ENCODE assay signal across 2 cellular contexts in genomic region chr9:38103340-38103739, GRCh38.
A peak's percentile ranks its signal among the peaks of the same experiment; 100 is the strongest.
TF ChIP-seq lines count a peak whose summit lies in the region.

No MANE protein-coding gene starts in this region.

TF ChIP-seq in HEK293, 187 proteins besides CTCF, POLR2A, EP300 and RAD21:
- TF ChIP-seq ZNF146 (tag by site-specific recombination; IDR thresholded peaks at IDR 0.05): peak; percentile 88
- TF ChIP-seq ZNF664 (tag by site-specific recombination; IDR thresholded peaks at IDR 0.05): no peak

TF ChIP-seq in K562, 482 proteins besides CTCF, POLR2A, EP300 and RAD21:
- TF ChIP-seq ZBTB49 (CRISPR knock-in tag; IDR thresholded peaks at IDR 0.05; ENCODE audit: borderline replicate concordance): no peak
- no peak for TF ChIP-seq ZNF644 (tag; IDR thresholded peaks at IDR 0.05; ENCODE audit: low read depth)
- peak; percentile 87 for TF ChIP-seq ZNF146 (CRISPR knock-in tag; IDR thresholded peaks at IDR 0.05; ENCODE audit: unreplicated experiment)
- no peak for TF ChIP-seq XRCC5 (IDR thresholded peaks at IDR 0.05; ENCODE audit: low read depth, low read length)
- TF ChIP-seq BRF1 (IDR thresholded peaks at IDR 0.05; ENCODE audit: borderline replicate concordance, extremely low read depth, insufficient read length): no peak
- TF ChIP-seq HNRNPUL1 (IDR thresholded peaks at IDR 0.05; ENCODE audit: low read length): no peak
